ENCODE assay signal across 10 cellular contexts in the genomic region with DNA sequence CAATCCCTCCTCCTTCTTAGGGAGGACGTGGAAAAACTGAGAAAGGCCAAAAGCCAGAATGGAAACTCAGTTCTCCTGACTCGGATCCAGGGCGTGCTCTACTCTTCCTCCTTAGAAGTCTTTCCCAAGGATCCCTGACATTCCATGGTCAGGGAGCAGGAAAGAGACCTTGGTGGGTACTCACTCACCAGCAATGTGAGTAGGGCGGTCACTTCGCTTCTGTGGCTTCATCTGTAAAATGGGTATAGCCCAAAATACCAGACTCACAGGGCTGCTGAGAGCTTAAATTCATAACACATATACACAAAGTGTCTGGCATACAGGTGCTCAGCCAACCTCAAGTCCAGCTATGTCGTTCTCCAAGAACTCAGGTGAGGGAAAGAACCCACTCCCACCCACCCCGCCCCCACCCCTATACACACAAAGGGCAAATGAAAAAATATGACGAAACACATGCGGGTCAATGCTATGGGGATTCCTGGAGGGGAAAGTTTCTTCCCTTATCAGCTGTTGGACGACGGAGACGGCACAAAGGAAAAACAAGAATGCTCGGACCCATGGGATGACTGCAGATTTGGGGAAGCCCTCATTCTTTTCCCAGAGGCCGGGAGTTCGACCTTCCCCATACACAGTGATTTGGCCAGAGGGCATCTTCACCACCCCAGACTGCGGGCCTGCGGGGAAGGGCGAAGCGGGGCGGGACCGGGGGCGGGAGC. TPM values are rescaled to one million over a fixed set of nuclear protein-coding genes. Genes with fewer than 3 reads are reported as not detected.
A peak's percentile ranks its signal among the peaks of the same experiment; 100 is the strongest.
DNase-seq lines count a peak whose midpoint lies in the region; ATAC-seq, FAIRE-seq and TF ChIP-seq lines count a peak whose summit lies in the region.
"Had no signal": no experiment of that assay in that cellular context is flagged by ENCODE, and none has a peak within 500 bp of the region (broad histone marks: within the 10 kb centered on the region; RNA-seq: fewer than 3 reads in every experiment).

No MANE protein-coding gene starts in this region.

- 31% methylated on average over 22 of the region's 22 CpGs for WGBS in thymus

- H3K36me3 ChIP-seq in kidney epithelial cell (ENCODE audit: control insufficient read depth, insufficient read depth, low read length) (no peaks in the 10 kb centered on the region), thymus (ENCODE audit: control insufficient read depth, insufficient read depth) (no peaks in the 10 kb centered on the region)

- no peak for ATAC-seq in activated naive CD8-positive, alpha-beta T cell treated with anti-CD3 and anti-CD28 coated beads, Interleukin-2, amount 10 ng/mL, durations not matched to agents 7 days and 5 days (ENCODE audit: low read depth)
- ATAC-seq in foreskin keratinocyte: no peak

- H3K9me3 Mint-ChIP-seq in activated T-cell treated with anti-CD3 and anti-CD28 coated beads, Interleukin-2, amount 50 U/mL, for 24 hours: no peaks in the 10 kb centered on the region
- H3K9me3 Mint-ChIP-seq in activated naive CD8-positive, alpha-beta T cell treated with anti-CD3 and anti-CD28 coated beads, Interleukin-2, amount 10 ng/mL, durations not matched to agents 7 days and 5 days: no peaks in the 10 kb centered on the region

- peaks cover under 1% of the 10 kb centered on the region for H3K9me3 ChIP-seq in thymus (ENCODE audit: control insufficient read depth)

- TF ChIP-seq CTCF in kidney epithelial cell (IDR thresholded peaks at IDR 0.05; ENCODE audit: insufficient read depth, low read length, poor library complexity, severe bottlenecking) (no peak), foreskin keratinocyte (conservative IDR thresholded peaks at IDR 0.05) (no peak)

- no peak for DNase-seq in activated T-cell treated with anti-CD3 and anti-CD28 coated beads, Interleukin-2, amount 50 U/mL, for 24 hours
- DNase-seq in activated T-cell treated with anti-CD3 and anti-CD28 coated beads, Interleukin-2, amount 50 U/mL, for 1 hour: no peak
- no peak for DNase-seq in activated naive CD8-positive, alpha-beta T cell treated with anti-CD3 and anti-CD28 coated beads, Interleukin-2, amount 10 ng/mL, durations not matched to agents 7 days and 5 days
- DNase-seq in kidney epithelial cell (ENCODE audit: low read depth) (no peak), NCI-H1930 (lab: John Stamatoyannopoulos, UW) (no peak), foreskin keratinocyte (no peak), frontal cortex (ENCODE audit: low spot score in 2 of 2) (no peak)
- DNase-seq: SIG-M5 had no signal

- H3K4me3 ChIP-seq in kidney epithelial cell (ENCODE audit: low read depth, low read length) (peak overlapping the region; percentile 73), thymus (ENCODE audit: low read length) (peak overlapping the region; percentile 73)

- H3K36me3 Mint-ChIP-seq in activated T-cell treated with anti-CD3 and anti-CD28 coated beads, Interleukin-2, amount 50 U/mL, for 24 hours (ENCODE audit: low read depth): peaks cover 29% of the 10 kb centered on the region
- H3K36me3 Mint-ChIP-seq in activated naive CD8-positive, alpha-beta T cell treated with anti-CD3 and anti-CD28 coated beads, Interleukin-2, amount 10 ng/mL, durations not matched to agents 7 days and 5 days: peaks cover 3% of the 10 kb centered on the region

- H3K4me1 ChIP-seq in thymus (ENCODE audit: control insufficient read depth, insufficient read depth, low read length) (peaks cover 6% of the 10 kb centered on the region), foreskin keratinocyte (no peaks in the 10 kb centered on the region)

- POLR2A ChIA-PET in activated naive CD8-positive, alpha-beta T cell treated with anti-CD3 and anti-CD28 coated beads, Interleukin-2, amount 10 ng/mL, durations not matched to agents 7 days and 5 days (lab: Charles Lee): interaction anchor here (0.6 to 1.7 kb wide), 6 partner anchors 8 to 568 kb away, joined by 3 to 8 read pairs (median 4); no protein-coding TSS in a partner anchor

- FAIRE-seq in frontal cortex (lab: Jason Lieb, UNC): no peak

- H3K27me3 ChIP-seq in kidney epithelial cell (ENCODE audit: control insufficient read depth, insufficient read depth, low read length): no peaks in the 10 kb centered on the region
- no peaks in the 10 kb centered on the region for H3K27me3 ChIP-seq in thymus (ENCODE audit: control insufficient read depth, insufficient read depth)
- H3K27me3 ChIP-seq in foreskin keratinocyte: no peaks in the 10 kb centered on the region

- H3K27ac ChIP-seq in thymus (ENCODE audit: low read depth) (no peak overlapping the region), foreskin keratinocyte (no peak overlapping the region)
- H3K27ac ChIP-seq: epithelial cell of prostate had no signal

- peak overlapping the region; percentile 68 for H3K27ac Mint-ChIP-seq in activated T-cell treated with anti-CD3 and anti-CD28 coated beads, Interleukin-2, amount 50 U/mL, for 24 hours
- peak overlapping the region; percentile 34 for H3K27ac Mint-ChIP-seq in activated naive CD8-positive, alpha-beta T cell treated with anti-CD3 and anti-CD28 coated beads, Interleukin-2, amount 10 ng/mL, durations not matched to agents 7 days and 5 days

- H3K27me3 Mint-ChIP-seq in activated T-cell treated with anti-CD3 and anti-CD28 coated beads, Interleukin-2, amount 50 U/mL, for 24 hours: no peaks in the 10 kb centered on the region
- no peaks in the 10 kb centered on the region for H3K27me3 Mint-ChIP-seq in activated naive CD8-positive, alpha-beta T cell treated with anti-CD3 and anti-CD28 coated beads, Interleukin-2, amount 10 ng/mL, durations not matched to agents 7 days and 5 days

- peak overlapping the region; percentile 82 for H3K4me3 Mint-ChIP-seq in activated T-cell treated with anti-CD3 and anti-CD28 coated beads, Interleukin-2, amount 50 U/mL, for 24 hours
- H3K4me3 Mint-ChIP-seq in activated naive CD8-positive, alpha-beta T cell treated with anti-CD3 and anti-CD28 coated beads, Interleukin-2, amount 10 ng/mL, durations not matched to agents 7 days and 5 days: peak overlapping the region; percentile 69

- peaks cover 19% of the 10 kb centered on the region for H3K4me1 Mint-ChIP-seq in activated T-cell treated with anti-CD3 and anti-CD28 coated beads, Interleukin-2, amount 50 U/mL, for 24 hours (ENCODE audit: low read depth)
- H3K4me1 Mint-ChIP-seq in activated naive CD8-positive, alpha-beta T cell treated with anti-CD3 and anti-CD28 coated beads, Interleukin-2, amount 10 ng/mL, durations not matched to agents 7 days and 5 days: peaks cover 12% of the 10 kb centered on the region

RNA-seq across cellular contexts. Expression of a gene that starts 0.5 kb away (rescaled TPM):
- 10 to 100 TPM; 28.1 to 34.7 TPM for total RNA-seq in activated naive CD8-positive, alpha-beta T cell treated with anti-CD3 and anti-CD28 coated beads, Interleukin-2, amount 10 ng/mL, durations not matched to agents 7 days and 5 days
- 32.9 and 35.3 TPM in 2 replicates for total RNA-seq in kidney epithelial cell
- polyA plus RNA-seq in thymus: 25.2 TPM
- total RNA-seq in foreskin keratinocyte: 19.6 and 24.7 TPM in 2 replicates
- 22.8 and 25.9 TPM in 2 replicates for polyA plus RNA-seq in foreskin keratinocyte
- 35.1 TPM for total RNA-seq in frontal cortex

RNA-seq across cellular contexts. Expression of a gene that starts 31.5 kb away (rescaled TPM):
- total RNA-seq in activated naive CD8-positive, alpha-beta T cell treated with anti-CD3 and anti-CD28 coated beads, Interleukin-2, amount 10 ng/mL, durations not matched to agents 7 days and 5 days: 10 to 100 TPM; 23.1 to 23.4 TPM
- 186 and 219 TPM in 2 replicates for total RNA-seq in kidney epithelial cell
- 32.1 TPM for polyA plus RNA-seq in thymus
- total RNA-seq in foreskin keratinocyte: 57.5 and 62.6 TPM in 2 replicates
- 82.2 TPM in 2 replicates for polyA plus RNA-seq in foreskin keratinocyte
- total RNA-seq in frontal cortex: 22.0 TPM

RNA-seq across cellular contexts. Expression of a gene that starts 31.8 kb away (rescaled TPM):
- 1 to 10 TPM; 3.7 to 6.1 TPM for total RNA-seq in activated naive CD8-positive, alpha-beta T cell treated with anti-CD3 and anti-CD28 coated beads, Interleukin-2, amount 10 ng/mL, durations not matched to agents 7 days and 5 days
- total RNA-seq in kidney epithelial cell: 49.2 and 64.3 TPM in 2 replicates
- polyA plus RNA-seq in thymus: 17.1 TPM
- 18.1 and 19.7 TPM in 2 replicates for total RNA-seq in foreskin keratinocyte
- polyA plus RNA-seq in foreskin keratinocyte: 23.2 and 26.2 TPM in 2 replicates
- total RNA-seq in frontal cortex: 4.9 TPM

RNA-seq across cellular contexts. Expression of a gene that starts 58.4 kb away (rescaled TPM):
- total RNA-seq in activated naive CD8-positive, alpha-beta T cell treated with anti-CD3 and anti-CD28 coated beads, Interleukin-2, amount 10 ng/mL, durations not matched to agents 7 days and 5 days: 1 to 10 TPM; 1.8 to 2.2 TPM
- total RNA-seq in kidney epithelial cell (not detected in 2 replicates), foreskin keratinocyte (not detected in 2 replicates), frontal cortex (not detected)
- polyA plus RNA-seq in thymus (1.8 TPM), foreskin keratinocyte (not detected in 2 replicates)
